ENCODE assay signal across 40 cellular contexts in genomic region chr17:67033613-67034012, GRCh38. TPM values are rescaled to one million over a fixed set of nuclear protein-coding genes. Genes with fewer than 3 reads are reported as not detected.
"Had no signal": no experiment of that assay in that cellular context is flagged by ENCODE, and none has a peak within 500 bp of the region (broad histone marks: within the 10 kb centered on the region; RNA-seq: fewer than 3 reads in every experiment).

No MANE protein-coding gene starts in this region.

- H3K4me1 ChIP-seq: adrenal gland, body of pancreas, breast epithelium had no signal

- DNase-seq: activated B cell treated with CpG ODN at 0.5 μM for 24 hours; activated CD4-positive, alpha-beta memory T cell treated with anti-CD3 and anti-CD28 coated beads for 36 hours; activated CD4-positive, alpha-beta T cell treated with anti-CD3 and anti-CD28 coated beads for 4 hours; activated CD4-positive, alpha-beta T cell treated with anti-CD3 and anti-CD28 coated beads, Interleukin-2, amount 10 ng/mL, durations not matched to agents 24 days and 14 days; activated CD4-positive, alpha-beta T cell treated with anti-CD3 and anti-CD28 coated beads, Interleukin-2, amount 50 U/mL, for 1 hour; activated CD4-positive, alpha-beta T cell treated with anti-CD3 and anti-CD28 coated beads, Interleukin-2, amount 50 U/mL, for 4 hours; activated CD4-positive, CD25-positive, alpha-beta regulatory T cell treated with anti-CD3 and anti-CD28 coated beads, Interleukin-2, amount 50 U/mL, for 72 hours; activated CD8-positive, alpha-beta memory T cell treated with anti-CD3 and anti-CD28 coated beads, Interleukin-2, amount 50 U/mL, for 4 hours; activated CD8-positive, alpha-beta T cell treated with anti-CD3 and anti-CD28 coated beads for 36 hours; activated effector memory CD4-positive, alpha-beta T cell treated with anti-CD3 and anti-CD28 coated beads, Interleukin-2, amount 50 U/mL, for 16 hours; activated gamma-delta T cell treated with Interleukin-2 at 50 U/mL for 16 hours; activated naive CD4-positive, alpha-beta T cell; activated naive CD4-positive, alpha-beta T cell treated with anti-CD3 and anti-CD28 coated beads for 36 hours; activated naive CD4-positive, alpha-beta T cell treated with anti-CD3 and anti-CD28 coated beads, Interleukin-2, amount 50 U/mL, for 16 hours; activated naive CD8-positive, alpha-beta T cell treated with anti-CD3 and anti-CD28 coated beads for 36 hours; activated T-cell treated with anti-CD3 and anti-CD28 coated beads for 4 hours; activated T-cell treated with anti-CD3 and anti-CD28 coated beads, Interleukin-2, amount 50 U/mL, for 1 hour; activated T-cell treated with anti-CD3 and anti-CD28 coated beads, Interleukin-2, amount 50 U/mL, for 4 hours; activated T-cell treated with anti-CD3 and anti-CD28 coated beads, Interleukin-2, amount 50 U/mL, for 72 hours; adrenal gland; amniotic stem cell; aorta; body of pancreas; brain microvascular endothelial cell; caudate nucleus; SW 1271; T-helper 1 cell; T-helper 2 cell; T-helper 9 cell had no signal

- FAIRE-seq: astrocyte, TTC549 had no signal

- H3K4me1 Mint-ChIP-seq: activated B cell treated with CpG ODN at 0.5 μM for 24 hours; central memory CD8-positive, alpha-beta T cell had no signal

- H3K9me3 ChIP-seq: adrenal gland, body of pancreas, breast epithelium had no signal

- ATAC-seq: activated CD8-positive, alpha-beta T cell treated with anti-CD3 and anti-CD28 coated beads for 36 hours; activated naive CD4-positive, alpha-beta T cell treated with anti-CD3 and anti-CD28 coated beads, Interleukin-2, amount 50 U/mL, for 72 hours; activated T-cell treated with anti-CD3 and anti-CD28 coated beads, Interleukin-2, amount 50 U/mL, for 4 hours; activated T-cell treated with anti-CD3 and anti-CD28 coated beads, Interleukin-2, amount 50 U/mL, for 72 hours; activated T-helper 17 cell treated with anti-CD3 and anti-CD28 coated beads, Interleukin-2, amount 50 U/mL, for 72 hours; body of pancreas had no signal

- H3K27me3 Mint-ChIP-seq: activated CD8-positive, alpha-beta T cell treated with anti-CD3 and anti-CD28 coated beads for 36 hours had no signal

- H3K9me3 Mint-ChIP-seq: activated B cell treated with CpG ODN at 0.5 μM for 24 hours; activated CD4-positive, alpha-beta memory T cell treated with anti-CD3 and anti-CD28 coated beads for 36 hours; activated CD4-positive, alpha-beta T cell treated with anti-CD3 and anti-CD28 coated beads, Interleukin-2, amount 10 ng/mL, durations not matched to agents 24 days and 14 days; activated CD8-positive, alpha-beta T cell treated with anti-CD3 and anti-CD28 coated beads for 36 hours; activated naive CD4-positive, alpha-beta T cell treated with anti-CD3 and anti-CD28 coated beads for 36 hours; activated naive CD4-positive, alpha-beta T cell treated with anti-CD3 and anti-CD28 coated beads, Interleukin-2, amount 50 U/mL, for 72 hours; activated naive CD8-positive, alpha-beta T cell treated with anti-CD3 and anti-CD28 coated beads for 36 hours; activated T-cell treated with anti-CD3 and anti-CD28 coated beads, Interleukin-2, amount 50 U/mL, for 4 hours; activated T-helper 1 cell treated with anti-CD3 and anti-CD28 coated beads, Interleukin-12 subunit alpha, Interleukin-12 subunit beta, Interleukin-2, Interleukin-4 antibody, amounts not matched to agents 30 ng/mL and 10 ng/mL and 1 ng/mL, durations not matched to agents 14 hours and 24 hours and 36 hours; activated T-helper 17 cell treated with anti-CD3 and anti-CD28 coated beads, Interleukin-2, amount 50 U/mL, for 72 hours; central memory CD8-positive, alpha-beta T cell; T-helper 1 cell treated with Interleukin-12 subunit alpha and Interleukin-12 subunit beta and Interleukin-4 antibody, amounts not matched to agents 30 μg/mL and 1 μg/mL, for 36 hours; T-helper 2 cell treated with Interferon-gamma antibody and Interleukin-4, amounts not matched to agents 5 μg/mL and 100 μg/mL, for 36 hours had no signal

- H3K4me3 ChIP-seq: adrenal gland, body of pancreas, breast epithelium had no signal

- H3K36me3 Mint-ChIP-seq: activated CD4-positive, alpha-beta memory T cell treated with anti-CD3 and anti-CD28 coated beads for 36 hours; activated naive CD4-positive, alpha-beta T cell treated with anti-CD3 and anti-CD28 coated beads, Interleukin-2, amount 50 U/mL, for 72 hours; activated naive CD8-positive, alpha-beta T cell treated with anti-CD3 and anti-CD28 coated beads for 36 hours had no signal

- H3K4me3 Mint-ChIP-seq: activated B cell treated with CpG ODN at 0.5 μM for 24 hours; activated CD4-positive, alpha-beta memory T cell treated with anti-CD3 and anti-CD28 coated beads for 36 hours; activated CD4-positive, alpha-beta T cell treated with anti-CD3 and anti-CD28 coated beads, Interleukin-2, amount 10 ng/mL, durations not matched to agents 24 days and 14 days; activated CD8-positive, alpha-beta T cell treated with anti-CD3 and anti-CD28 coated beads for 36 hours; activated naive CD4-positive, alpha-beta T cell treated with anti-CD3 and anti-CD28 coated beads for 36 hours; activated naive CD8-positive, alpha-beta T cell treated with anti-CD3 and anti-CD28 coated beads for 36 hours; activated T-cell treated with anti-CD3 and anti-CD28 coated beads, Interleukin-2, amount 50 U/mL, for 4 hours; activated T-cell treated with anti-CD3 and anti-CD28 coated beads, Interleukin-2, amount 50 U/mL, for 72 hours; activated T-helper 1 cell treated with anti-CD3 and anti-CD28 coated beads, Interleukin-12 subunit alpha, Interleukin-12 subunit beta, Interleukin-2, Interleukin-4 antibody, amounts not matched to agents 30 ng/mL and 10 ng/mL and 1 ng/mL, durations not matched to agents 14 hours and 24 hours and 36 hours; activated T-helper 17 cell treated with anti-CD3 and anti-CD28 coated beads, Interleukin-2, amount 50 U/mL, for 72 hours; central memory CD8-positive, alpha-beta T cell; T-helper 1 cell treated with Interleukin-12 subunit alpha and Interleukin-12 subunit beta and Interleukin-4 antibody, amounts not matched to agents 30 μg/mL and 1 μg/mL, for 36 hours; T-helper 2 cell treated with Interferon-gamma antibody and Interleukin-4, amounts not matched to agents 5 μg/mL and 100 μg/mL, for 36 hours had no signal

- H3K27me3 ChIP-seq: adrenal gland, body of pancreas, brain microvascular endothelial cell, breast epithelium had no signal

- H3K36me3 ChIP-seq: adrenal gland, brain microvascular endothelial cell, breast epithelium had no signal

- H3K27ac Mint-ChIP-seq: activated B cell treated with CpG ODN at 0.5 μM for 24 hours; activated CD4-positive, alpha-beta memory T cell treated with anti-CD3 and anti-CD28 coated beads for 36 hours; activated CD4-positive, alpha-beta T cell treated with anti-CD3 and anti-CD28 coated beads, Interleukin-2, amount 10 ng/mL, durations not matched to agents 24 days and 14 days; activated CD8-positive, alpha-beta T cell treated with anti-CD3 and anti-CD28 coated beads for 36 hours; activated naive CD4-positive, alpha-beta T cell treated with anti-CD3 and anti-CD28 coated beads for 36 hours; activated naive CD4-positive, alpha-beta T cell treated with anti-CD3 and anti-CD28 coated beads, Interleukin-2, amount 50 U/mL, for 72 hours; activated naive CD8-positive, alpha-beta T cell treated with anti-CD3 and anti-CD28 coated beads for 36 hours; activated T-cell treated with anti-CD3 and anti-CD28 coated beads, Interleukin-2, amount 50 U/mL, for 72 hours; activated T-helper 1 cell treated with anti-CD3 and anti-CD28 coated beads, Interleukin-12 subunit alpha, Interleukin-12 subunit beta, Interleukin-2, Interleukin-4 antibody, amounts not matched to agents 30 ng/mL and 10 ng/mL and 1 ng/mL, durations not matched to agents 14 hours and 24 hours and 36 hours; activated T-helper 17 cell treated with anti-CD3 and anti-CD28 coated beads, Interleukin-2, amount 50 U/mL, for 72 hours; T-helper 1 cell treated with Interleukin-12 subunit alpha and Interleukin-12 subunit beta and Interleukin-4 antibody, amounts not matched to agents 30 μg/mL and 1 μg/mL, for 36 hours; T-helper 2 cell treated with Interferon-gamma antibody and Interleukin-4, amounts not matched to agents 5 μg/mL and 100 μg/mL, for 36 hours had no signal

- H3K27ac ChIP-seq: adrenal gland, body of pancreas, brain microvascular endothelial cell, breast epithelium, VCaP had no signal

RNA-seq across cellular contexts. Expression of gene CACNG1, which starts 10.7 kb away (rescaled TPM):
- total RNA-seq: activated B cell treated with CpG ODN at 0.5 μM for 24 hours; activated CD4-positive, alpha-beta memory T cell treated with anti-CD3 and anti-CD28 coated beads for 36 hours; activated CD4-positive, alpha-beta T cell treated with anti-CD3 and anti-CD28 coated beads, Interleukin-2, amount 10 ng/mL, durations not matched to agents 24 days and 14 days; activated CD8-positive, alpha-beta memory T cell treated with anti-CD3 and anti-CD28 coated beads for 36 hours; activated CD8-positive, alpha-beta T cell treated with anti-CD3 and anti-CD28 coated beads for 36 hours; activated naive CD4-positive, alpha-beta T cell treated with anti-CD3 and anti-CD28 coated beads for 36 hours; activated naive CD4-positive, alpha-beta T cell treated with anti-CD3 and anti-CD28 coated beads, Interleukin-2, amount 50 U/mL, for 72 hours; activated naive CD8-positive, alpha-beta T cell treated with anti-CD3 and anti-CD28 coated beads for 36 hours; activated T-cell treated with anti-CD3 and anti-CD28 coated beads, Interleukin-2, amount 50 U/mL, for 4 hours; activated T-cell treated with anti-CD3 and anti-CD28 coated beads, Interleukin-2, amount 50 U/mL, for 72 hours; activated T-helper 1 cell treated with anti-CD3 and anti-CD28 coated beads, Interleukin-12 subunit alpha, Interleukin-12 subunit beta, Interleukin-2, Interleukin-4 antibody, amounts not matched to agents 30 ng/mL and 10 ng/mL and 1 ng/mL, durations not matched to agents 14 hours and 24 hours and 36 hours; activated T-helper 17 cell treated with anti-CD3 and anti-CD28 coated beads, Interleukin-2, amount 50 U/mL, for 72 hours; aorta; astrocyte; body of pancreas; breast epithelium had no signal
